Comparison of ENCODE assay signal across 18 cellular contexts in genomic region chr7:157544226-157544625, GRCh38.
"Had no signal": no experiment of that assay in that cellular context is flagged by ENCODE, and none has a peak within 500 bp of the region (broad histone marks: within the 10 kb centered on the region; RNA-seq: fewer than 3 reads in every experiment).

No MANE protein-coding gene starts in this region.

- H3K27me3 Mint-ChIP-seq: central memory CD8-positive, alpha-beta T cell; dendritic cell treated with granulocyte-macrophage colony-stimulating factor and Interleukin-4, amounts not matched to agents 40 ng/mL and 50 ng/mL, for 4 days; memory B cell; stimulated activated memory B cell treated with anti-CD40 and anti-IgM and Interleukin-4, amounts not matched to agents 10 μg/mL and 1 μg/mL and 100 μg/mL, for 72 hours had no signal

- ATAC-seq: activated CD4-positive, CD25-positive, alpha-beta regulatory T cell treated with anti-CD3 and anti-CD28 coated beads, Interleukin-2, amount 50 U/mL, for 24 hours; body of pancreas had no signal

- H3K27ac ChIP-seq: body of pancreas, neural progenitor cell, right atrium auricular region had no signal

- DNase-seq: activated CD4-positive, alpha-beta T cell treated with anti-CD3 and anti-CD28 coated beads, Interleukin-2, amount 50 U/mL, for 4 hours; activated naive CD4-positive, alpha-beta T cell treated with anti-CD3 and anti-CD28 coated beads for 36 hours; activated T-cell treated with anti-CD3 and anti-CD28 coated beads, Interleukin-2, amount 50 U/mL, for 48 hours; amniotic stem cell; body of pancreas; erythroblast; hippocampal formation; kidney glomerular epithelial cell; T-helper 2 cell; trophoblast cell had no signal

- H3K4me3 ChIP-seq: body of pancreas, neural progenitor cell, right atrium auricular region, smooth muscle cell had no signal

- H3K27me3 ChIP-seq: body of pancreas, neural progenitor cell, right atrium auricular region had no signal

- H3K9me3 ChIP-seq: body of pancreas, right atrium auricular region had no signal

- H3K9me3 Mint-ChIP-seq: activated naive CD4-positive, alpha-beta T cell treated with anti-CD3 and anti-CD28 coated beads for 36 hours; central memory CD8-positive, alpha-beta T cell; dendritic cell treated with granulocyte-macrophage colony-stimulating factor and Interleukin-4, amounts not matched to agents 40 ng/mL and 50 ng/mL, for 4 days; neural progenitor cell had no signal

- H3K4me1 ChIP-seq: body of pancreas, neural progenitor cell, right atrium auricular region had no signal

- H3K27ac Mint-ChIP-seq: activated naive CD4-positive, alpha-beta T cell treated with anti-CD3 and anti-CD28 coated beads for 36 hours; dendritic cell treated with granulocyte-macrophage colony-stimulating factor and Interleukin-4, amounts not matched to agents 40 ng/mL and 50 ng/mL, for 4 days; memory B cell; stimulated activated memory B cell treated with anti-CD40 and anti-IgM and Interleukin-4, amounts not matched to agents 10 μg/mL and 1 μg/mL and 100 μg/mL, for 72 hours had no signal

- H3K36me3 ChIP-seq: neural progenitor cell, right atrium auricular region had no signal

- H3K4me3 Mint-ChIP-seq: activated naive CD4-positive, alpha-beta T cell treated with anti-CD3 and anti-CD28 coated beads for 36 hours; central memory CD8-positive, alpha-beta T cell; dendritic cell treated with granulocyte-macrophage colony-stimulating factor and Interleukin-4, amounts not matched to agents 40 ng/mL and 50 ng/mL, for 4 days; memory B cell; neural progenitor cell; stimulated activated memory B cell treated with anti-CD40 and anti-IgM and Interleukin-4, amounts not matched to agents 10 μg/mL and 1 μg/mL and 100 μg/mL, for 72 hours had no signal
